Comparison of ENCODE assay signal across 1 cellular context in genomic region chr1:101410048-101410878, GRCh38.
TF ChIP-seq lines count a peak whose summit lies in the region.

No MANE protein-coding gene starts in this region.

TF ChIP-seq in GM12878, 131 proteins besides CTCF, POLR2A, EP300 and RAD21 (continued from another document and continues in another):
- TF ChIP-seq ZBTB4 (CRISPR knock-in tag; IDR thresholded peaks at IDR 0.05) (no peak), SUPT20H (IDR thresholded peaks at IDR 0.05; ENCODE audit: borderline replicate concordance, control insufficient read depth, low read depth, low read length) (no peak), MXI1 (IDR thresholded peaks at IDR 0.05; ENCODE audit: low read depth, low read length) (no peak), NR2C2 (IDR thresholded peaks at IDR 0.05; ENCODE audit: borderline replicate concordance, control insufficient read depth, insufficient read length, low read depth) (no peak), TBL1XR1 (IDR thresholded peaks at IDR 0.05; ENCODE audit: low read depth, low read length) (0 out of 2 replicates have a peak, but pooled peaks have one; percentile 56), HCFC1 (IDR thresholded peaks at IDR 0.05; ENCODE audit: low read length) (no peak), MEF2B (IDR thresholded peaks at IDR 0.05; ENCODE audit: partially characterized antibody, poor library complexity, severe bottlenecking) (peak; percentile 100), TARDBP (IDR thresholded peaks at IDR 0.05; ENCODE audit: borderline replicate concordance) (peak; percentile 32; the same call in 1 of the 2 replicates), RB1 (IDR thresholded peaks at IDR 0.05; ENCODE audit: borderline replicate concordance) (peak; percentile 96; the same call in 1 of the 2 replicates), NBN (IDR thresholded peaks at IDR 0.05) (peak; percentile 91), NR2C1 (IDR thresholded peaks at IDR 0.05) (no peak), KAT2A (conservative IDR thresholded peaks at IDR 0.05; ENCODE audit: control insufficient read depth, low read depth, low read length) (no peak), MTA2 (IDR thresholded peaks at IDR 0.05; ENCODE audit: low read depth) (peak; percentile 90), CREM (IDR thresholded peaks at IDR 0.05; ENCODE audit: low read depth) (peak; percentile 61; the same call in 1 of the 2 replicates), RUNX3 (IDR thresholded peaks at IDR 0.05; ENCODE audit: low read length) (peak; percentile 83), POU2F2 (IDR thresholded peaks at IDR 0.05; ENCODE audit: borderline replicate concordance, low read depth, low read length) (peak; percentile 24; the same call in 1 of the 3 replicates), EED (IDR thresholded peaks at IDR 0.05; ENCODE audit: low read depth) (peak; percentile 98), ATF7 (IDR thresholded peaks at IDR 0.05; ENCODE audit: low read depth) (peak; percentile 91), FOXK2 (IDR thresholded peaks at IDR 0.05) (no peak), SKIL (IDR thresholded peaks at IDR 0.05; ENCODE audit: low read depth, poor library complexity, severe bottlenecking) (peak; percentile 93), JUND (IDR thresholded peaks at IDR 0.05; ENCODE audit: low read depth, low read length) (no peak; the same call in 1 of the 2 replicates), BCL11A (IDR thresholded peaks at IDR 0.05; ENCODE audit: low read depth, low read length) (peak; percentile 78), REST (IDR thresholded peaks at IDR 0.05; ENCODE audit: low read depth, low read length) (0 out of 2 replicates have a peak, but pooled peaks have one; percentile 3), CREB1 (IDR thresholded peaks at IDR 0.05; ENCODE audit: low read depth) (no peak), IRF5 (IDR thresholded peaks at IDR 0.05; ENCODE audit: borderline replicate concordance) (no peak), BRCA1 (IDR thresholded peaks at IDR 0.05; ENCODE audit: low read depth, low read length) (no peak), EZH2 (IDR thresholded peaks at IDR 0.05; ENCODE audit: borderline replicate concordance, control insufficient read depth, low read depth, low read length) (no peak), CHD2 (IDR thresholded peaks at IDR 0.05; ENCODE audit: borderline replicate concordance, low read depth, low read length) (peak; percentile 69; the same call in 1 of the 2 replicates), ZNF207 (IDR thresholded peaks at IDR 0.05; ENCODE audit: borderline replicate concordance) (no peak; the same call in 1 of the 2 replicates), RFX5 (IDR thresholded peaks at IDR 0.05; ENCODE audit: low read depth, low read length) (no peak), ZBTB11 (CRISPR knock-in tag; IDR thresholded peaks at IDR 0.05) (no peak), ZNF217 (IDR thresholded peaks at IDR 0.05) (no peak), CHD1 (IDR thresholded peaks at IDR 0.05; ENCODE audit: low read depth, low read length) (peak; percentile 62; the same call in 1 of the 2 replicates), SUZ12 (IDR thresholded peaks at IDR 0.05; ENCODE audit: unreplicated experiment) (no peak), ZNF384 (IDR thresholded peaks at IDR 0.05; ENCODE audit: borderline replicate concordance, low read depth, low read length) (no peak), IKZF1 (conservative IDR thresholded peaks at IDR 0.05) (peak; percentile 98), ETV6 (conservative IDR thresholded peaks at IDR 0.05 in 1 of 2, IDR thresholded peaks at IDR 0.05 in 1 of 2; ENCODE audit: borderline replicate concordance in 1 of 2, low read depth in 1 of 2) (peak in 1 of 2 experiments; percentile 90; a peak in 2 of 4 replicates), RCOR1 (conservative IDR thresholded peaks at IDR 0.05; ENCODE audit: low read depth, low read length) (0 out of 2 replicates have a peak, but pooled peaks have one; percentile 80), YY1 (IDR thresholded peaks at IDR 0.05; ENCODE audit: low read depth, low read length) (peak; percentile 91), MEF2A (IDR thresholded peaks at IDR 0.05; ENCODE audit: insufficient read depth, low read depth, low read length) (0 out of 2 replicates have a peak, but pooled peaks have one; percentile 54), NRF1 (conservative IDR thresholded peaks at IDR 0.05; ENCODE audit: low read depth, low read length) (no peak), NFXL1 (IDR thresholded peaks at IDR 0.05; ENCODE audit: borderline replicate concordance) (no peak), HDAC2 (IDR thresholded peaks at IDR 0.05) (no peak), GATAD2B (conservative IDR thresholded peaks at IDR 0.05; ENCODE audit: low read depth) (peak; percentile 100), YBX1 (IDR thresholded peaks at IDR 0.05) (peak; percentile 97), SPI1 (IDR thresholded peaks at IDR 0.05; ENCODE audit: borderline replicate concordance, insufficient read depth, low read depth, low read length) (peak; percentile 80; the same call in 1 of the 2 replicates), IRF4 (IDR thresholded peaks at IDR 0.05; ENCODE audit: low read depth, low read length) (peak; percentile 77)
- TF ChIP-seq, protein P1, sequence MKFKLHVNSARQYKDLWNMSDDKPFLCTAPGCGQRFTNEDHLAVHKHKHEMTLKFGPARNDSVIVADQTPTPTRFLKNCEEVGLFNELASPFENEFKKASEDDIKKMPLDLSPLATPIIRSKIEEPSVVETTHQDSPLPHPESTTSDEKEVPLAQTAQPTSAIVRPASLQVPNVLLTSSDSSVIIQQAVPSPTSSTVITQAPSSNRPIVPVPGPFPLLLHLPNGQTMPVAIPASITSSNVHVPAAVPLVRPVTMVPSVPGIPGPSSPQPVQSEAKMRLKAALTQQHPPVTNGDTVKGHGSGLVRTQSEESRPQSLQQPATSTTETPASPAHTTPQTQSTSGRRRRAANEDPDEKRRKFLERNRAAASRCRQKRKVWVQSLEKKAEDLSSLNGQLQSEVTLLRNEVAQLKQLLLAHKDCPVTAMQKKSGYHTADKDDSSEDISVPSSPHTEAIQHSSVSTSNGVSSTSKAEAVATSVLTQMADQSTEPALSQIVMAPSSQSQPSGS (IDR thresholded peaks at IDR 0.05; ENCODE audit: low read length): peak; percentile 100
- TF ChIP-seq, protein P2, sequence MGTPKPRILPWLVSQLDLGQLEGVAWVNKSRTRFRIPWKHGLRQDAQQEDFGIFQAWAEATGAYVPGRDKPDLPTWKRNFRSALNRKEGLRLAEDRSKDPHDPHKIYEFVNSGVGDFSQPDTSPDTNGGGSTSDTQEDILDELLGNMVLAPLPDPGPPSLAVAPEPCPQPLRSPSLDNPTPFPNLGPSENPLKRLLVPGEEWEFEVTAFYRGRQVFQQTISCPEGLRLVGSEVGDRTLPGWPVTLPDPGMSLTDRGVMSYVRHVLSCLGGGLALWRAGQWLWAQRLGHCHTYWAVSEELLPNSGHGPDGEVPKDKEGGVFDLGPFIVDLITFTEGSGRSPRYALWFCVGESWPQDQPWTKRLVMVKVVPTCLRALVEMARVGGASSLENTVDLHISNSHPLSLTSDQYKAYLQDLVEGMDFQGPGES (IDR thresholded peaks at IDR 0.05): no peak
- TF ChIP-seq, protein P3, sequence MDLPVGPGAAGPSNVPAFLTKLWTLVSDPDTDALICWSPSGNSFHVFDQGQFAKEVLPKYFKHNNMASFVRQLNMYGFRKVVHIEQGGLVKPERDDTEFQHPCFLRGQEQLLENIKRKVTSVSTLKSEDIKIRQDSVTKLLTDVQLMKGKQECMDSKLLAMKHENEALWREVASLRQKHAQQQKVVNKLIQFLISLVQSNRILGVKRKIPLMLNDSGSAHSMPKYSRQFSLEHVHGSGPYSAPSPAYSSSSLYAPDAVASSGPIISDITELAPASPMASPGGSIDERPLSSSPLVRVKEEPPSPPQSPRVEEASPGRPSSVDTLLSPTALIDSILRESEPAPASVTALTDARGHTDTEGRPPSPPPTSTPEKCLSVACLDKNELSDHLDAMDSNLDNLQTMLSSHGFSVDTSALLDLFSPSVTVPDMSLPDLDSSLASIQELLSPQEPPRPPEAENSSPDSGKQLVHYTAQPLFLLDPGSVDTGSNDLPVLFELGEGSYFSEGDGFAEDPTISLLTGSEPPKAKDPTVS (IDR thresholded peaks at IDR 0.05; ENCODE audit: low read depth, low read length): no peak
